Comparison of ENCODE assay signal across 1 cellular context in the genomic region with DNA sequence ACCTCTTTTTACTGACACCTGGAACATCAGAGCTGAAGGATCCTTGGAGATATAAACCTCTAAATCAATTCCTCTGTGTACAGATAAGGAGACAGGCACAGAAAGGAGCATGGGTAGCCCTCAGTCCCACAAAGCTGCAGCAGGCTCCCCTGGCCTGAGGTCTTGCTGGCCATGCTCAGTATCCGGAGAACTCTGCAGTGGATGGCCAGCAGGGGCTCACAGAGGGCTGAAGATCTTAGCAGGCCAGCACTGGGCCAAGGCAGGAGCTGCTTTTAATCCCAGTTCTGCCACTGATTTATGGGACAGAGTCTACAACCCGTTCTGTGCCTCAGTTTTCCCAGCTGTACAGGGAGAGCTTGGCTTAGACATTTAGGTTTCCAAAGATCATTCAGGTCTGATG.
TF ChIP-seq lines count a peak whose summit lies in the region.

No MANE protein-coding gene starts in this region.

TF ChIP-seq in HepG2, 621 proteins besides CTCF, POLR2A, EP300 and RAD21:
- TF ChIP-seq ASH2L (IDR thresholded peaks at IDR 0.05; ENCODE audit: insufficient read length, low read depth, low read length) (no peak), STAG1 (CRISPR knock-in tag; IDR thresholded peaks at IDR 0.05) (0 out of 2 replicates have a peak, but pooled peaks have one; percentile 14)
